8 cellular contexts compared by ENCODE assay signal in the genomic region with DNA sequence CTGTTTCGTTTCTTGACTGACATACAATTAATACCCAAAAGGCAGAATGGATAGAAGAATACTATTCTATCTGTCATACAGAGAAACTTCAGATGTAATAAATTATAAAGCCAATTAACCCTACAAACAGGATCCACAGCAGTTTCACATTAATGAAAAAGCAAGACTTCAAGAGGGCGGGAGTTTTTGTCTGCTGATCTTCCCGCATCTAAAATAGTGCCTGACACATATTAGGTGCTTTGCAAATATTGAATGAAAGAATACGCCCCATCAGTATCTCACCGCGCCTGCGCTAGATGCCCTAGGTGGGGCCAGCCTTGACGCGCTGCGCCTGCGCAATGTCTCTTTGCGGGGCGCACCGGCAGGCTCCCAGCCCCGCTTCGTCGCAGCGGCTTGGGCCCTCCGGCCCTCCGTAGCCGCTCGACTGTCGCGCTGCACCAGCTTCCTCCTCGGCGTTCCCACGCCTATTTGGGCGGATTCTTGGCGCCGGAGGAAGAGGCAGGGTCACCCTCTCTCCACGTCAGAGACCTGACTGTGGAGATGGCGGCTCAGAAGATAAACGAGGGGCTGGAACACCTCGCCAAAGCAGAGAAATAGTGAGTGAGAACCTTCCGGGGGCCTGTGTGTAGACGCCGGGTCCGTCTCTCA. TPM values are rescaled to one million over a fixed set of nuclear protein-coding genes. Genes with fewer than 3 reads are reported as not detected.
A peak's percentile ranks its signal among the peaks of the same experiment; 100 is the strongest.
DNase-seq lines count a peak whose midpoint lies in the region; ATAC-seq, FAIRE-seq and TF ChIP-seq lines count a peak whose summit lies in the region.

A gene (plus strand): TSS at position 465 of the 648 bp plus-strand sequence. CDS start 76 bp downstream, at position 541.

- peaks cover 46% of the 10 kb centered on the region for H3K79me2 ChIP-seq in keratinocyte (ENCODE audit: control insufficient read depth, insufficient read depth, low read length)

- H3K9me3 ChIP-seq in keratinocyte (ENCODE audit: control insufficient read depth, low read depth, low read length), result no peaks in the 10 kb centered on the region

- dilution Hi-C loops in keratinocyte (cut with MboI; ENCODE audit: extremely low pct_ligation_motif_present, low sequenced_read_pairs), result no loop called here

- H4K20me1 ChIP-seq in keratinocyte (ENCODE audit: control insufficient read depth, extremely low read depth, insufficient read depth, low read length), result no peaks in the 10 kb centered on the region

- peak within 1 kb of the TSS; percentile 73 to 97 (median 90) for H3K4me3 ChIP-seq in keratinocyte (ENCODE audit: control insufficient read depth in 2 of 3, extremely low read depth in 1 of 3, insufficient read depth in 2 of 3, low read depth in 1 of 3, low read length in 3 of 3)

- peaks cover 5% of the 10 kb centered on the region for H3K9me1 ChIP-seq in keratinocyte (ENCODE audit: control insufficient read depth, extremely low read depth, insufficient read depth, low read length)

- no peak for FAIRE-seq in keratinocyte (lab: Jason Lieb, UNC)

- DNase-seq in AG09319 (ENCODE audit: extremely low read depth, low read depth), result peak; percentile 88
- DNase-seq in NCI-H460 (ENCODE audit: extremely low read depth, low read depth), result peak; percentile 83
- DNase-seq in activated CD4-positive, CD25-positive, alpha-beta regulatory T cell treated with anti-CD3 and anti-CD28 coated beads, Interleukin-2, amount 50 U/mL, for 72 hours, result peak; percentile 89
- peak; percentile 91 for DNase-seq in cerebellum (ENCODE audit: low spot score)
- DNase-seq in keratinocyte (ENCODE audit: low read depth, low spot score), result peak; percentile 44
- DNase-seq in stimulated activated CD4-positive, alpha-beta T cell treated with anti-CD3 and anti-CD28 coated beads, Interleukin-15, amount 100 ng/mL, for 1 hour (ENCODE audit: low read depth in 1 of 2, low spot score in 1 of 2), result peak; percentile 80 to 83

- TF ChIP-seq CTCF in AG09319 (IDR thresholded peaks at IDR 0.05; ENCODE audit: low read depth, low read length), result no peak
- no peak for TF ChIP-seq CTCF in keratinocyte (optimal IDR thresholded peaks at IDR 0.05 in 1 of 3, IDR thresholded peaks at IDR 0.05 in 1 of 3, conservative IDR thresholded peaks at IDR 0.05 in 1 of 3; ENCODE audit: extremely low read depth in 1 of 3, insufficient read depth in 2 of 3, low read length in 3 of 3)

- H3K36me3 ChIP-seq in keratinocyte (ENCODE audit: control insufficient read depth in 2 of 2, extremely low read depth in 1 of 2, insufficient read depth in 2 of 2, low read length in 2 of 2), result no peaks in the 10 kb centered on the region

- H3K9ac ChIP-seq in keratinocyte (ENCODE audit: control insufficient read depth, extremely low read depth, insufficient read depth, low read length), result peak within 1 kb of the TSS; percentile 86

- H3K4me2 ChIP-seq in keratinocyte (ENCODE audit: control insufficient read depth, extremely low read depth, insufficient read depth, low read depth, low read length), result peak within 1 kb of the TSS; percentile 86

- ATAC-seq in GM19025 (IDR thresholded peaks at IDR 0.05; ENCODE audit: low read depth, unreplicated experiment), result peak; percentile 74
- peak; percentile 74 for ATAC-seq in HG03342 (IDR thresholded peaks at IDR 0.05; ENCODE audit: unreplicated experiment)

- H2AFZ ChIP-seq in keratinocyte (ENCODE audit: control insufficient read depth, low read length), result peak within 1 kb of the TSS; percentile 90

- peak within 1 kb of the TSS; percentile 74 for H3K27ac ChIP-seq in keratinocyte (ENCODE audit: control insufficient read depth, insufficient read depth, low read length)

- H3K4me1 ChIP-seq in keratinocyte (ENCODE audit: control insufficient read depth, extremely low read depth, insufficient read depth, low read length), result peaks cover 21% of the 10 kb centered on the region

- H3K27me3 ChIP-seq in keratinocyte (ENCODE audit: control insufficient read depth, extremely low read depth, insufficient read depth, low read length), result no peaks in the 10 kb centered on the region

RNA-seq across cellular contexts. Expression of the gene that starts here (rescaled TPM):
- 27.0 and 30.8 TPM in 2 replicates for total RNA-seq in NCI-H460 (2014; rRNA removed; shearing (Covaris generic))
- 33.3 and 39.7 TPM in 2 replicates for polyA plus RNA-seq in NCI-H460 (2014; cell fraction: nucleus; rRNA removed)
- 66.3 TPM for total RNA-seq in cerebellum
- polyA plus RNA-seq in keratinocyte, result 19.8 to 30.8 TPM (median 22.8 TPM) in 3 replicates
- 19.1 TPM for polyA plus RNA-seq in keratinocyte (2011; ENCODE audit: low read depth)
- polyA plus RNA-seq in keratinocyte (2011; cell fraction: cytosol; rRNA removed), result 12.7 and 23.7 TPM in 2 replicates
- polyA plus RNA-seq in keratinocyte (2011; cell fraction: nucleus; rRNA removed), result 27.7 and 33.9 TPM in 2 replicates
- 16.2 and 19.5 TPM in 2 replicates for polyA plus RNA-seq in keratinocyte (2012; ENCODE audit: low replicate concordance)
- 9.9 to 23.5 TPM (median 12.2 TPM) in 3 replicates for polyA minus RNA-seq in keratinocyte
- polyA minus RNA-seq in keratinocyte (2011; cell fraction: cytosol; rRNA and poly(A)+ RNA removed), result 10.7 TPM
- polyA minus RNA-seq in keratinocyte (2011; cell fraction: nucleus; rRNA and poly(A)+ RNA removed), result 9.4 and 21.6 TPM in 2 replicates

Comparison
In these comparisons a context has a peak if more than half of its experiments do, and no peak if none do; other contexts are left out.
1. Peak in every context shown above with its lines: DNase-seq, ATAC-seq, H3K4me3 ChIP-seq and H3K27ac ChIP-seq.